Comparison of ENCODE assay signal across 1 cellular context in genomic region chr3:45509768-45510129, GRCh38.
TF ChIP-seq lines count a peak whose summit lies in the region.

No MANE protein-coding gene starts in this region.

TF ChIP-seq in GM23338, 12 proteins besides CTCF, POLR2A, EP300 and RAD21:
- TF ChIP-seq ZNF462 (CRISPR knock-in tag; IDR thresholded peaks at IDR 0.05) (no peak), REST (IDR thresholded peaks at IDR 0.05; ENCODE audit: unreplicated experiment) (peak; percentile 44)
